In the genomic region with DNA sequence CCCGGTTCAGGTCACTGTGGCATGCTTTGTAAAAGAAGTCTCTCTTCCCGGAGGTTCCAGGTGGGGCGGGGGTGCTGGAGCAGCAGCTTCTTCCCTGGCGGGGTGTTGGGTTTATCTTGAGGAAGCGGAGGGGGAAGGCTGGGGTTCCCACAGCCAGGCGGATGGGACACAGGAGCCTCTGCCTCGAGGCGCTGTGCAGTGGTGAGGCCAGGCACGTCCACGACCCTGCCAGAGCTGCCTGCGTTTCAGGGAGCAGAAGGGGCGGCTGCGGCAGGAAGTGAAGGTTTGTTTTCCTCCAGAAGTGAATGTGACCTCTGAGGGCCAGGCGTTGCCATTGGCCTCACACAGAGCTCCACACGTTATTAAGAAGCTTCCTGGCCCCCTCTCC, we compare ENCODE assay signal across 14 cellular contexts. TPM values are rescaled to one million over a fixed set of nuclear protein-coding genes. Genes with fewer than 3 reads are reported as not detected.
DNase-seq lines count a peak whose midpoint lies in the region; ATAC-seq, FAIRE-seq and TF ChIP-seq lines count a peak whose summit lies in the region.
"Had no signal": no experiment of that assay in that cellular context is flagged by ENCODE, and none has a peak within 500 bp of the region (broad histone marks: within the 10 kb centered on the region; RNA-seq: fewer than 3 reads in every experiment).

No MANE protein-coding gene starts in this region.

- no peaks in the 10 kb centered on the region; the same call in 1 of the 2 replicates for H3K79me2 ChIP-seq in GM12878 (ENCODE audit: control insufficient read depth, insufficient read depth, low read length)

- DNase-seq in cardiac muscle cell (ENCODE audit: low read depth in 1 of 2, low spot score in 1 of 2) (no peak), left cardiac atrium (no peak), GM12878 (ENCODE audit: low read depth, low spot score) (no peak), lung microvascular endothelial cell (ENCODE audit: low read depth in 2 of 2) (peak; percentile 37 to 60), type B pancreatic cell (ENCODE audit: extremely low spot score, unreplicated experiment) (no peak), vagina (ENCODE audit: extremely low spot score in 2 of 2) (no peak), brain microvascular endothelial cell (no peak)
- DNase-seq: MG63, NCI-H2227 treated with DMSO at 0.1 percent for 48 hours had no signal

- H3K9me3 Mint-ChIP-seq in type B pancreatic cell: no peaks in the 10 kb centered on the region
- H3K9me3 Mint-ChIP-seq: stimulated activated memory B cell treated with anti-CD40 and anti-IgM and Interleukin-4, amounts not matched to agents 10 μg/mL and 1 μg/mL and 100 μg/mL, for 72 hours had no signal

- H3K9me3 ChIP-seq in cardiac muscle cell (ENCODE audit: low read depth) (no peaks in the 10 kb centered on the region), GM12878 (replicated peaks; ENCODE audit: control insufficient read depth, insufficient read depth, low read length) (no peaks in the 10 kb centered on the region), vagina (no peaks in the 10 kb centered on the region)
- H3K9me3 ChIP-seq: MG63, pancreas had no signal

- TF ChIP-seq POLR2A in GM12878 (IDR thresholded peaks at IDR 0.05; ENCODE audit: low read depth, low read length) (0 out of 2 replicates have a peak, but pooled peaks have one; percentile 17), vagina (IDR thresholded peaks at IDR 0.05) (no peak)

- RAD21 ChIA-PET in GM12878 (lab: Charles Lee; ENCODE audit: unreplicated experiment): no interaction called here

- TF ChIP-seq CTCF in cardiac muscle cell (IDR thresholded peaks at IDR 0.05; ENCODE audit: low read depth, low read length): no peak
- TF ChIP-seq CTCF in GM12878 (IDR thresholded peaks at IDR 0.05 in 2 of 3, conservative IDR thresholded peaks at IDR 0.05 in 1 of 3; ENCODE audit: control insufficient read depth in 2 of 3, extremely low read depth in 1 of 3, insufficient read depth in 1 of 3, low read depth in 3 of 3, low read length in 3 of 3): no peak
- TF ChIP-seq CTCF in type B pancreatic cell (conservative IDR thresholded peaks at IDR 0.05): no peak
- TF ChIP-seq CTCF in vagina (IDR thresholded peaks at IDR 0.05): no peak
- no peak for TF ChIP-seq CTCF in brain microvascular endothelial cell (IDR thresholded peaks at IDR 0.05; ENCODE audit: low read depth, low read length, missing control alignments)

- peaks cover 36% of the 10 kb centered on the region for H3K4me1 ChIP-seq in cardiac muscle cell (ENCODE audit: low read depth)
- peaks cover 21% of the 10 kb centered on the region for H3K4me1 ChIP-seq in GM12878 (ENCODE audit: control insufficient read depth, insufficient read depth, low read length)
- peaks cover 19% of the 10 kb centered on the region for H3K4me1 ChIP-seq in vagina

- H4K20me1 ChIP-seq in GM12878 (ENCODE audit: control insufficient read depth, insufficient read depth): no peaks in the 10 kb centered on the region

- no peak for FAIRE-seq in GM12878 (lab: Jason Lieb, UNC)
- FAIRE-seq: colon, pancreas had no signal

- peak overlapping the region; percentile 58 for H3K4me3 Mint-ChIP-seq in type B pancreatic cell
- H3K4me3 Mint-ChIP-seq: B cell; stimulated activated memory B cell treated with anti-CD40 and anti-IgM and Interleukin-4, amounts not matched to agents 10 μg/mL and 1 μg/mL and 100 μg/mL, for 72 hours had no signal

- H3K36me3 ChIP-seq in cardiac muscle cell: no peaks in the 10 kb centered on the region
- H3K36me3 ChIP-seq in GM12878 (ENCODE audit: control insufficient read depth in 2 of 2, insufficient read depth in 2 of 2, low read length in 1 of 2): peaks cover 7 to 11% of the 10 kb centered on the region in 2 experiments
- H3K36me3 ChIP-seq in vagina: no peaks in the 10 kb centered on the region
- H3K36me3 ChIP-seq in brain microvascular endothelial cell (replicated peaks): peaks cover 3% of the 10 kb centered on the region

- no peak for ATAC-seq in left cardiac atrium
- ATAC-seq in GM12878: no peak
- no peak for ATAC-seq in HG02970 (IDR thresholded peaks at IDR 0.05; ENCODE audit: low FRiP score, unreplicated experiment)
- ATAC-seq: pancreas; stimulated activated memory B cell treated with anti-CD40 and anti-IgM and Interleukin-4, amounts not matched to agents 10 μg/mL and 1 μg/mL and 100 μg/mL, for 72 hours had no signal

- in situ Hi-C loops in GM12878 (cut with MboI): no loop called here
- in situ Hi-C loops in brain microvascular endothelial cell (cut with HindIII; ENCODE audit: low pct_ligation_motif_present, low sequenced_read_pairs): no loop called here

- H3K27me3 ChIP-seq in cardiac muscle cell (no peaks in the 10 kb centered on the region), GM12878 (replicated peaks in 1 of 2; ENCODE audit: control insufficient read depth in 2 of 2, insufficient read depth in 2 of 2, low read length in 1 of 2) (no peaks in the 10 kb centered on the region), vagina (no peaks in the 10 kb centered on the region), brain microvascular endothelial cell (replicated peaks) (no peaks in the 10 kb centered on the region)
- H3K27me3 ChIP-seq: MG63, pancreas had no signal

- H3K27ac ChIP-seq in cardiac muscle cell (peak overlapping the region; percentile 45), GM12878 (ENCODE audit: control insufficient read depth, insufficient read depth) (no peak overlapping the region), vagina (no peak overlapping the region), brain microvascular endothelial cell (no peak overlapping the region)
- H3K27ac ChIP-seq: pancreas had no signal

- no peak for TF ChIP-seq RAD21 in GM12878 (IDR thresholded peaks at IDR 0.05; ENCODE audit: insufficient read depth, low read depth, low read length)

- intact Hi-C loops in left cardiac atrium (cut with DNase I) (no loop called here), GM12878 (cut with micrococcal nuclease; ENCODE audit: unreplicated experiment) (no loop called here), vagina (cut with DNase I) (no loop called here)

- no TSS peak for BruUV-seq in GM12878 (replicated peaks; lab: Mats Ljungman, UMichigan)

- CTCF ChIA-PET in GM12878 (lab: Yijun Ruan, JAX): interaction anchor here (1.2 to 1.3 kb wide), 2 partner anchors 114 to 119 kb away, joined by 3 to 5 read pairs; no protein-coding TSS in a partner anchor

- H2AFZ ChIP-seq in GM12878 (ENCODE audit: control insufficient read depth, low read depth, low read length): no peak overlapping the region

- H3K4me1 Mint-ChIP-seq in type B pancreatic cell (ENCODE audit: unreplicated experiment): peaks cover 30% of the 10 kb centered on the region

- peaks cover 17% of the 10 kb centered on the region for H3K36me3 Mint-ChIP-seq in type B pancreatic cell

- WGBS in GM12878 (ENCODE audit: insufficient coverage, insufficient replicate concordance, low lambda C conversion rate, missing lambda C conversion rate): 93% methylated on average over 15 of the region's 15 CpGs

- H3K9ac ChIP-seq in GM12878 (ENCODE audit: control insufficient read depth, insufficient read depth, low read length): no peak overlapping the region

- H3K27me3 Mint-ChIP-seq in type B pancreatic cell: no peaks in the 10 kb centered on the region
- H3K27me3 Mint-ChIP-seq: B cell; stimulated activated memory B cell treated with anti-CD40 and anti-IgM and Interleukin-4, amounts not matched to agents 10 μg/mL and 1 μg/mL and 100 μg/mL, for 72 hours had no signal

- H3K4me3 ChIP-seq in cardiac muscle cell (no peak overlapping the region), GM12878 (no peak overlapping the region), vagina (no peak overlapping the region), brain microvascular endothelial cell (ENCODE audit: low read depth, low read length) (no peak overlapping the region)
- H3K4me3 ChIP-seq: MG63, pancreas had no signal

- SMC1A ChIA-PET in GM12878 (lab: Charles Lee; ENCODE audit: uncharacterized antibody, unreplicated experiment): interaction anchor here (1.1 kb wide), 1 partner anchor 350 kb away, joined by 3 read pairs; no protein-coding TSS in a partner anchor

- H3K27ac Mint-ChIP-seq in type B pancreatic cell: peak overlapping the region; percentile 54
- H3K27ac Mint-ChIP-seq: stimulated activated memory B cell treated with anti-CD40 and anti-IgM and Interleukin-4, amounts not matched to agents 10 μg/mL and 1 μg/mL and 100 μg/mL, for 72 hours had no signal

- no peak for TF ChIP-seq EP300 in GM12878 (IDR thresholded peaks at IDR 0.05; ENCODE audit: borderline replicate concordance in 1 of 2, control insufficient read depth in 1 of 2, low read depth in 2 of 2, low read length in 2 of 2)

- POLR2A ChIA-PET in GM12878 (lab: Charles Lee): no interaction called here

- no peak overlapping the region for H3K4me2 ChIP-seq in GM12878 (ENCODE audit: control insufficient read depth, insufficient read depth)

TF ChIP-seq in GM12878, 131 proteins besides CTCF, POLR2A, EP300 and RAD21 (continues in another document):
- TF ChIP-seq TCF12 (IDR thresholded peaks at IDR 0.05; ENCODE audit: low read depth, low read length): no peak
- TF ChIP-seq ZNF207 (IDR thresholded peaks at IDR 0.05; ENCODE audit: borderline replicate concordance): no peak
- no peak for TF ChIP-seq GABPA (IDR thresholded peaks at IDR 0.05; ENCODE audit: low read depth)

RNA-seq across cellular contexts. Expression of a gene that starts 20.1 kb away (rescaled TPM):
- total RNA-seq in cardiac muscle cell: 9.1 and 13.7 TPM in 2 replicates
- polyA plus RNA-seq in cardiac muscle cell: 4.0 and 5.9 TPM in 2 replicates
- 1 to 10 TPM; 4.6 to 6.0 TPM for total RNA-seq in left cardiac atrium
- 55.4 and 60.9 TPM in 2 replicates for total RNA-seq in GM12878 (2013; cell fraction: nucleolus; rRNA removed)
- 27.4 and 28.5 TPM in 2 replicates for total RNA-seq in GM12878 (2014; rRNA removed)
- total RNA-seq in GM12878 (2014; rRNA removed; fragmentation: Illumina TruSeq; extraction: Trizol): 10.5 and 10.9 TPM in 2 replicates
- total RNA-seq in GM12878 (2021): 22.9 and 23.6 TPM in 2 replicates
- polyA plus RNA-seq in GM12878 (2011; ENCODE audit: low read depth): 9.5 TPM
- 16.2 and 31.2 TPM in 2 replicates for polyA plus RNA-seq in GM12878 (2011; rRNA removed)
- 49.3 and 77.4 TPM in 2 replicates for polyA plus RNA-seq in GM12878 (2011; cell fraction: cytosol; rRNA removed)
- 45.4 and 47.1 TPM in 2 replicates for polyA plus RNA-seq in GM12878 (2011; cell fraction: nucleus; rRNA removed)
- 22.8 and 28.8 TPM in 2 replicates for polyA plus RNA-seq in GM12878 (2012)
- 4.6 and 15.9 TPM in 2 replicates for polyA plus RNA-seq in GM12878 (2014; fragmentation: Illumina TruSeq; extraction: Trizol)
- polyA plus RNA-seq in GM12878 (2014; fragmentation: Nextera tagmentation; extraction: Ambion mirVana): 1 to 10 TPM in 1 of 2 experiments, under 1 TPM in 1; 0.69 to 1.6 TPM
- 29.6 and 30.5 TPM in 2 replicates for polyA plus RNA-seq in GM12878 (2014; rRNA removed)
- 10 to 100 TPM; 15.8 to 20.6 TPM for polyA plus RNA-seq in GM12878 (2016; fragmentation: Nextera tagmentation; extraction: Ambion mirVana)
- polyA minus RNA-seq in GM12878 (2011; rRNA and poly(A)+ RNA removed): 38.3 and 56.7 TPM in 2 replicates
- polyA minus RNA-seq in GM12878 (2011; cell fraction: cytosol; rRNA and poly(A)+ RNA removed): 11.3 and 12.3 TPM in 2 replicates
- polyA minus RNA-seq in GM12878 (2011; cell fraction: nucleus; rRNA and poly(A)+ RNA removed): 15.4 and 23.7 TPM in 2 replicates
- 3.8 and 7.0 TPM in 2 replicates for total RNA-seq in lung microvascular endothelial cell
- total RNA-seq in type B pancreatic cell (ENCODE audit: low replicate concordance): 7.2 and 19.2 TPM in 2 replicates
- 5.2 TPM for total RNA-seq in vagina

Comparison
In these comparisons a context has a peak if more than half of its experiments do, and no peak if none do; other contexts are left out.
1. DNase-seq: peak in lung microvascular endothelial cell (2 of 2); none in cardiac muscle cell (0 of 2), left cardiac atrium (single experiment), GM12878 (single experiment), type B pancreatic cell (single experiment), vagina (0 of 2) and brain microvascular endothelial cell (single experiment).